10 cellular contexts compared by ENCODE assay signal in genomic region chr12:95533985-95534384, GRCh38. TPM values are rescaled to one million over a fixed set of nuclear protein-coding genes. Genes with fewer than 3 reads are reported as not detected.
A peak's percentile ranks its signal among the peaks of the same experiment; 100 is the strongest.
DNase-seq lines count a peak whose midpoint lies in the region; ATAC-seq, FAIRE-seq and TF ChIP-seq lines count a peak whose summit lies in the region.
"Had no signal": no experiment of that assay in that cellular context is flagged by ENCODE, and none has a peak within 500 bp of the region (broad histone marks: within the 10 kb centered on the region; RNA-seq: fewer than 3 reads in every experiment).

No MANE protein-coding gene starts in this region.

- no peaks in the 10 kb centered on the region for H3K9me2 ChIP-seq in GM23338 (ENCODE audit: insufficient read depth)

- no peaks in the 10 kb centered on the region; the same call in 2 of the 3 replicates for H3K9me3 Mint-ChIP-seq in GM23338
- no peaks in the 10 kb centered on the region for H3K9me3 Mint-ChIP-seq in WTC11
- H3K9me3 Mint-ChIP-seq: CD4-positive, CD25-positive, alpha-beta regulatory T cell had no signal

- H3K79me2 ChIP-seq in GM23338 (replicated peaks; ENCODE audit: insufficient read depth) = peaks cover 100% of the 10 kb centered on the region

- H3K36me3 ChIP-seq in GM23338 (ENCODE audit: insufficient read depth) = peaks cover 48% of the 10 kb centered on the region

- FAIRE-seq in H54 (lab: Jason Lieb, UNC) = no peak

- no peak overlapping the region for H3K27ac Mint-ChIP-seq in GM23338
- H3K27ac Mint-ChIP-seq in WTC11 = peak overlapping the region; percentile 50
- H3K27ac Mint-ChIP-seq: CD4-positive, CD25-positive, alpha-beta regulatory T cell had no signal

- no peak for TF ChIP-seq CTCF in GM23338 (conservative IDR thresholded peaks at IDR 0.05; ENCODE audit: low read depth in 2 of 2)
- TF ChIP-seq CTCF in WTC11 (IDR thresholded peaks at IDR 0.05) = no peak
- TF ChIP-seq CTCF in coronary artery (IDR thresholded peaks at IDR 0.05) = no peak

- no peak overlapping the region; the same call in 2 of the 3 replicates for H3K4me3 Mint-ChIP-seq in GM23338
- no peak overlapping the region for H3K4me3 Mint-ChIP-seq in WTC11
- H3K4me3 Mint-ChIP-seq: CD4-positive, CD25-positive, alpha-beta regulatory T cell had no signal

- TF ChIP-seq POLR2A in H54 (IDR thresholded peaks at IDR 0.05; ENCODE audit: low read depth, low read length) = no peak

- POLR2A ChIA-PET in WTC11 (lab: Charles Lee) = interaction anchor here (0.6 to 1.1 kb wide), 2 partner anchors 16 to 355 kb away, joined by 4 to 7 read pairs; no protein-coding TSS in a partner anchor

- H3K36me3 Mint-ChIP-seq in GM23338 (ENCODE audit: low read depth) (peaks cover 65% of the 10 kb centered on the region), WTC11 (peaks cover 30% of the 10 kb centered on the region)
- H3K36me3 Mint-ChIP-seq: CD4-positive, CD25-positive, alpha-beta regulatory T cell had no signal

- H3K4me1 Mint-ChIP-seq in GM23338 = peaks cover 61% of the 10 kb centered on the region
- peaks cover 66% of the 10 kb centered on the region for H3K4me1 Mint-ChIP-seq in WTC11

- CTCF ChIA-PET in WTC11 (lab: Charles Lee) = interaction anchor here (0.6 to 2.3 kb wide), 26 partner anchors 9 to 462 kb away, joined by 3 to 69 read pairs (median 4); partner anchors contain the start of genes METAP2 and NR2C1

- H3F3A ChIP-seq in GM23338 (replicated peaks; ENCODE audit: low read depth) = 0 out of 2 replicates have a peak, but pooled peaks cover 4% of the 10 kb centered on the region

- 0 out of 2 replicates have a peak overlapping the region, but pooled peaks have one; percentile 5 for H3K4me2 ChIP-seq in GM23338

- no peak overlapping the region for H2AFZ ChIP-seq in GM23338

- ATAC-seq in GM23338 (no peak), WTC11 (no peak)

- peaks cover 10% of the 10 kb centered on the region for H3K27me3 Mint-ChIP-seq in GM23338 (ENCODE audit: insufficient read depth, low read depth, poor library complexity)
- H3K27me3 Mint-ChIP-seq in WTC11 (ENCODE audit: low read depth) = no peaks in the 10 kb centered on the region

- H3K27me3 ChIP-seq in GM23338 (ENCODE audit: insufficient read depth) = no peaks in the 10 kb centered on the region

- peaks cover 61% of the 10 kb centered on the region for H3K4me1 ChIP-seq in GM23338 (ENCODE audit: insufficient read depth)

- H3K4me3 ChIP-seq in GM23338 (no peak overlapping the region), coronary artery (no peak overlapping the region)
- H3K4me3 ChIP-seq: GM23248 had no signal

- peaks cover 75% of the 10 kb centered on the region for H4K20me1 ChIP-seq in GM23338 (replicated peaks; ENCODE audit: insufficient read depth)

- H3K27ac ChIP-seq in GM23338 (ENCODE audit: low read depth) = no peak overlapping the region; the same call in 1 of the 2 replicates
- no peak overlapping the region for H3K27ac ChIP-seq in coronary artery
- H3K27ac ChIP-seq: GM23248 had no signal

- DNase-seq in AG08396 (ENCODE audit: low spot score) (peak; percentile 17), GM23338 (ENCODE audit: low spot score) (no peak), WTC11 (ENCODE audit: low spot score) (no peak), myocyte (ENCODE audit: low read depth) (peak; percentile 3), coronary artery (ENCODE audit: low spot score) (no peak), H54 (ENCODE audit: insufficient read length, low spot score) (no peak)
- no peak for DNase-seq in activated naive CD4-positive, alpha-beta T cell treated with Interleukin-2 at 50 U/mL for 16 hours
- DNase-seq: NCI-H524 treated with DMSO at 0.1 percent for 48 hours had no signal

TF ChIP-seq in GM23338, 12 proteins besides CTCF, POLR2A, EP300 and RAD21:
- TF ChIP-seq REST (IDR thresholded peaks at IDR 0.05; ENCODE audit: unreplicated experiment) (no peak), ZNF331 (CRISPR knock-in tag; IDR thresholded peaks at IDR 0.05; ENCODE audit: low read depth) (no peak), ETS1 (IDR thresholded peaks at IDR 0.05) (no peak), ZNF114 (CRISPR knock-in tag; IDR thresholded peaks at IDR 0.05) (no peak), EZH2 (IDR thresholded peaks at IDR 0.05; ENCODE audit: low read depth, unreplicated experiment) (no peak), EZH2phosphoT487 (IDR thresholded peaks at IDR 0.05; ENCODE audit: unreplicated experiment) (no peak)

TF ChIP-seq in WTC11, 78 proteins besides CTCF, POLR2A, EP300 and RAD21:
- TF ChIP-seq MAX (CRISPR knock-in tag; IDR thresholded peaks at IDR 0.05) (no peak), USF2 (CRISPR knock-in tag; IDR thresholded peaks at IDR 0.05) (no peak), E2F5 (CRISPR knock-in tag; IDR thresholded peaks at IDR 0.05) (no peak), ZBTB43 (CRISPR knock-in tag; IDR thresholded peaks at IDR 0.05) (no peak), ZNF512 (CRISPR knock-in tag; IDR thresholded peaks at IDR 0.05; ENCODE audit: borderline replicate concordance) (no peak), JUN (CRISPR knock-in tag; IDR thresholded peaks at IDR 0.05) (no peak), ZBTB21 (CRISPR knock-in tag; IDR thresholded peaks at IDR 0.05; ENCODE audit: borderline replicate concordance) (no peak), SOX15 (CRISPR knock-in tag; IDR thresholded peaks at IDR 0.05) (no peak)

RNA-seq across cellular contexts. Expression of gene USP44, which starts 17.3 kb away (rescaled TPM):
- total RNA-seq in GM23338 (2014; rRNA removed; shearing (Covaris generic)) = 243 and 248 TPM in 2 replicates
- 193 and 235 TPM in 2 replicates for polyA plus RNA-seq in GM23338 (2016; fragmentation: Nextera tagmentation; extraction: Ambion mirVana)
- total RNA-seq in WTC11 (2021) = 93.4 to 120 TPM (median 116 TPM) in 3 replicates
- total RNA-seq in myocyte = 0.05 TPM in 1 of 2 replicates, not detected in the other
- polyA plus RNA-seq in myocyte (2012) = 0.05 TPM

Comparison
In these comparisons a context has a peak if more than half of its experiments do, and no peak if none do; other contexts are left out.
1. DNase-seq: peak in AG08396 (single experiment) and myocyte (single experiment); none in GM23338 (single experiment), WTC11 (single experiment), coronary artery (single experiment), activated naive CD4-positive, alpha-beta T cell treated with Interleukin-2 at 50 U/mL for 16 hours (single experiment) and H54 (single experiment).
2. RNA of gene USP44, which starts 17.3 kb away (total RNA-seq): 243 to 248 TPM in GM23338 and 93.4 to 120 TPM in WTC11; 0.05 TPM in myocyte; every median in the first group is over 10 times any median in the second.